Comparison of ENCODE assay signal across 35 cellular contexts in the genomic region with DNA sequence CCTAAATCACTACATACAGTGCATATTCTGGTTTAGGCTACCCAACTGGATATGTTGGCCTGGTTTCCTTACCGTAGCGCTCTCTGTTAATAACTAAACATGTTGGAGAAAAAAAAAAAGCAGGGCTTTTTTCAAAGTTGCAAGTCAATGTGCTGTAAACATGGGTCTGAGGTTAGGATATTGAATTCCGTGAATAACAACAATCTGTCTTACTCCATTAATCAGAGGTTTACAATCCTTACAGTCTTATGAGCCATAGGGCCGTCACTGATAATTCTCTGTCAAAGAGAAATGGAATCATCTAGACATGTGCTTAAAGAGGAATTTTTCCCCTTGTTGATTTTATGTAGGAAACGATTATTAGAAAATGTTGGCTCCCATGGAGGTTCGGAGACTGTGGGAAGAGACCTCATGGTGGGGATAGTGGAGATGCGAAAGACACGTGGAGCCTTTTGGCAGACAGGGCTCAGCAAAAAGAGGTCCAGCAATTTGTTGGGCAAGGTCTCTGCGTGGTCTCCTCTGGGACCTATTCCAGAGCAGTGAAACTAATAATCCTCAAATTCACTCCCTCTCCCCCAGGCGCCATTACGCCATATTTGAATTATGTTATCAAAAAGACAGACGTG.
"Had no signal": no experiment of that assay in that cellular context is flagged by ENCODE, and none has a peak within 500 bp of the region (broad histone marks: within the 10 kb centered on the region; RNA-seq: fewer than 3 reads in every experiment).

No MANE protein-coding gene starts in this region.

- ATAC-seq: activated CD8-positive, alpha-beta memory T cell treated with anti-CD3 and anti-CD28 coated beads, Interleukin-2, amount 10 ng/mL, durations not matched to agents 7 days and 5 days; PC-3 had no signal

- H3K27ac Mint-ChIP-seq: activated B cell treated with CpG ODN at 0.5 μM for 24 hours; activated CD4-positive, alpha-beta memory T cell treated with anti-CD3 and anti-CD28 coated beads for 36 hours; activated CD8-positive, alpha-beta memory T cell treated with anti-CD3 and anti-CD28 coated beads, Interleukin-2, amount 10 ng/mL, durations not matched to agents 7 days and 5 days; activated naive CD8-positive, alpha-beta T cell treated with anti-CD3 and anti-CD28 coated beads for 36 hours had no signal

- H3K4me1 Mint-ChIP-seq: activated B cell treated with CpG ODN at 0.5 μM for 24 hours; central memory CD8-positive, alpha-beta T cell had no signal

- H3K36me3 Mint-ChIP-seq: activated CD4-positive, alpha-beta memory T cell treated with anti-CD3 and anti-CD28 coated beads for 36 hours; activated CD8-positive, alpha-beta memory T cell treated with anti-CD3 and anti-CD28 coated beads, Interleukin-2, amount 10 ng/mL, durations not matched to agents 7 days and 5 days; activated naive CD8-positive, alpha-beta T cell treated with anti-CD3 and anti-CD28 coated beads for 36 hours had no signal

- H3K9me3 Mint-ChIP-seq: activated B cell treated with CpG ODN at 0.5 μM for 24 hours; activated CD4-positive, alpha-beta memory T cell treated with anti-CD3 and anti-CD28 coated beads for 36 hours; activated naive CD8-positive, alpha-beta T cell treated with anti-CD3 and anti-CD28 coated beads for 36 hours; central memory CD8-positive, alpha-beta T cell had no signal

- H3K4me3 ChIP-seq: ascending aorta, cardiac muscle cell, MG63 had no signal

- DNase-seq: activated B cell treated with CpG ODN at 0.5 μM for 24 hours; activated CD4-positive, alpha-beta memory T cell treated with anti-CD3 and anti-CD28 coated beads for 36 hours; activated CD4-positive, alpha-beta T cell treated with anti-CD3 and anti-CD28 coated beads for 4 hours; activated CD4-positive, alpha-beta T cell treated with anti-CD3 and anti-CD28 coated beads, Interleukin-2, amount 50 U/mL, for 1 hour; activated CD4-positive, CD25-positive, alpha-beta regulatory T cell treated with anti-CD3 and anti-CD28 coated beads, Interleukin-2, amount 50 U/mL, for 72 hours; activated CD8-positive, alpha-beta memory T cell treated with anti-CD3 and anti-CD28 coated beads for 24 hours; activated CD8-positive, alpha-beta memory T cell treated with anti-CD3 and anti-CD28 coated beads, Interleukin-2, amount 10 ng/mL, durations not matched to agents 7 days and 5 days; activated CD8-positive, alpha-beta memory T cell treated with anti-CD3 and anti-CD28 coated beads, Interleukin-2, amount 50 U/mL, for 48 hours; activated effector memory CD4-positive, alpha-beta T cell treated with Interleukin-2 at 50 U/mL for 16 hours; activated naive CD4-positive, alpha-beta T cell; activated naive CD4-positive, alpha-beta T cell treated with anti-CD3 and anti-CD28 coated beads, Interleukin-2, amount 50 U/mL, for 16 hours; activated naive CD8-positive, alpha-beta T cell treated with anti-CD3 and anti-CD28 coated beads for 36 hours; activated T-cell treated with anti-CD3 and anti-CD28 coated beads, Interleukin-2, amount 50 U/mL, for 48 hours; amygdala; Kasumi-1; MG63; NCI-H1048; NCI-H1436 treated with DMSO at 0.1 percent for 48 hours; NCI-H1694 treated with DMSO at 0.1 percent for 48 hours; NCI-H2029; NCI-H2107; NCI-H2171; NCI-H510A; NCI-H526; NCI-H748 treated with DMSO at 0.1 percent for 48 hours; NK-92 treated with Interleukin-12 subunit alpha and Interleukin-12 subunit beta, amount 100 ng/mL, for 24 hours; PC-3; Right ventricle myocardium superior; SW 1271; T-helper 1 cell; T-helper 2 cell; T-helper 9 cell had no signal

- H3K4me3 Mint-ChIP-seq: activated B cell treated with CpG ODN at 0.5 μM for 24 hours; activated CD4-positive, alpha-beta memory T cell treated with anti-CD3 and anti-CD28 coated beads for 36 hours; activated CD8-positive, alpha-beta memory T cell treated with anti-CD3 and anti-CD28 coated beads, Interleukin-2, amount 10 ng/mL, durations not matched to agents 7 days and 5 days; activated naive CD8-positive, alpha-beta T cell treated with anti-CD3 and anti-CD28 coated beads for 36 hours; central memory CD8-positive, alpha-beta T cell had no signal
